ENCODE assay signal across 23 cellular contexts in the genomic region with DNA sequence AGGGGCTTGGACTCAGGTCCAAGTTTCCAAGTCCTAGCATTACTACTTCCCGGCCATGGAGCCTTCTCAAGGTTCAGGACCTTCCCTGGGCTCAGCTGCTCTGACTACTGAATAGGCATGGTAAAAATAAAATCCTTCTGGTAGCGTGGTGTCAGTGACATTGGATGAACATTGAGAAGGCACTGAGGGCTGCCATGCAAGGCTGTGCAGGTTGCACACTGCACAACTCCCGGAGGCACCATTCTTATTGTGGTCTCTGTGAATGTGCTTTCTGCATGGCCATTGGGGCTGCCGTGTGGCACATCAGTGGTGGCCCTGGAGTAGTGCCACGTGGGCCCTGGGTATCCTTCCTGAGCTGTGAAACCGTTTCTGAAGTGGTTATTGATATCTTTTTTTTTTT.
DNase-seq lines count a peak whose midpoint lies in the region; ATAC-seq and TF ChIP-seq lines count a peak whose summit lies in the region.
"Had no signal": no experiment of that assay in that cellular context is flagged by ENCODE, and none has a peak within 500 bp of the region (broad histone marks: within the 10 kb centered on the region; RNA-seq: fewer than 3 reads in every experiment).

No MANE protein-coding gene starts in this region.

- H3K4me3 Mint-ChIP-seq in HFFc6 (no peak overlapping the region), nephron (peak overlapping the region in 1 of 3 experiments; percentile 43)
- H3K4me3 Mint-ChIP-seq: B cell; CD4-positive, CD25-positive, alpha-beta regulatory T cell; GM23338 had no signal

- H3K36me3 Mint-ChIP-seq in HFFc6 (ENCODE audit: low read depth) (peaks cover 5% of the 10 kb centered on the region; the same call in 1 of the 2 replicates), nephron (ENCODE audit: low read depth) (peaks cover 6% of the 10 kb centered on the region)
- H3K36me3 Mint-ChIP-seq: CD4-positive, CD25-positive, alpha-beta regulatory T cell; IgD-negative memory B cell had no signal

- peaks cover 43% of the 10 kb centered on the region for H3K4me1 ChIP-seq in body of pancreas
- peaks cover 56% of the 10 kb centered on the region for H3K4me1 ChIP-seq in stomach smooth muscle (ENCODE audit: control insufficient read depth, insufficient read depth, low read length)

- ATAC-seq in body of pancreas, result no peak
- ATAC-seq: GM23338 had no signal

- peaks cover 41% of the 10 kb centered on the region for H3K4me1 Mint-ChIP-seq in HFFc6 (ENCODE audit: low read depth)
- H3K4me1 Mint-ChIP-seq in nephron, result peaks cover 67% of the 10 kb centered on the region
- H3K4me1 Mint-ChIP-seq: B cell; CD4-positive, CD25-positive, alpha-beta regulatory T cell; IgD-negative memory B cell had no signal

- H3K9ac ChIP-seq in stomach smooth muscle (ENCODE audit: low read length in 2 of 2), result no peak overlapping the region

- peaks cover 5% of the 10 kb centered on the region for H3K27me3 Mint-ChIP-seq in HFFc6 (ENCODE audit: insufficient read depth)
- H3K27me3 Mint-ChIP-seq in nephron (ENCODE audit: low read depth), result peaks cover 4% of the 10 kb centered on the region
- H3K27me3 Mint-ChIP-seq: CD4-positive, CD25-positive, alpha-beta regulatory T cell had no signal

- H3K27ac Mint-ChIP-seq in HFFc6 (peak overlapping the region; percentile 95), nephron (peak overlapping the region in 2 of 3 experiments; percentile 28 to 92)
- H3K27ac Mint-ChIP-seq: B cell, GM23338, IgD-negative memory B cell had no signal

- no peak for TF ChIP-seq POLR2A in body of pancreas (IDR thresholded peaks at IDR 0.05)

- DNase-seq in HFFc6 (no peak), body of pancreas (no peak), T-helper 9 cell (no peak), COLO829 (ENCODE audit: low spot score) (no peak), NCI-H82 treated with DMSO at 0.1 percent for 48 hours (lab: John Stamatoyannopoulos, UW; ENCODE audit: unreplicated experiment) (no peak)
- no peak for DNase-seq in activated CD4-positive, alpha-beta T cell treated with anti-CD3 and anti-CD28 coated beads, Interleukin-2, amount 50 U/mL, for 1 hour
- DNase-seq: Caco-2; CD4-positive, CD25-positive, alpha-beta regulatory T cell; DMS 273 treated with DMSO at 0.1 percent for 48 hours; DND-41; HCEC 1CT; Karpas-422; NCI-H1694 treated with DMSO at 0.1 percent for 48 hours; NCI-H2081 treated with DMSO at 0.1 percent for 48 hours; NCI-H2171 treated with DMSO at 0.1 percent for 48 hours; NCI-H446; NCI-H526; OCI-M1 had no signal

- no peak for TF ChIP-seq CTCF in HFFc6 (IDR thresholded peaks at IDR 0.05)
- TF ChIP-seq CTCF in body of pancreas (IDR thresholded peaks at IDR 0.05), result no peak
- no peak for TF ChIP-seq CTCF in nephron (IDR thresholded peaks at IDR 0.05; ENCODE audit: unreplicated experiment in 3 of 3)

- H3K4me3 ChIP-seq in body of pancreas (no peak overlapping the region), stomach smooth muscle (ENCODE audit: low read length in 2 of 2) (no peak overlapping the region)
- H3K4me3 ChIP-seq: GM23338 had no signal

- 65 to 82% methylated on average over 4 to 6 of the region's 6 CpGs for WGBS in body of pancreas, 2 donors

- H3K27me3 ChIP-seq in body of pancreas (no peaks in the 10 kb centered on the region), stomach smooth muscle (ENCODE audit: control insufficient read depth in 1 of 2, insufficient read depth in 2 of 2, low read length in 2 of 2) (no peaks in the 10 kb centered on the region)

- intact Hi-C loops in body of pancreas (cut with DNase I), result no loop called here

- H3K9me3 ChIP-seq in body of pancreas, result no peaks in the 10 kb centered on the region
- H3K9me3 ChIP-seq in stomach smooth muscle (ENCODE audit: control insufficient read depth in 2 of 2, low read length in 2 of 2), result no peaks in the 10 kb centered on the region

- peak overlapping the region; percentile 82 to 93 (median 92) for H3K27ac ChIP-seq in body of pancreas
- H3K27ac ChIP-seq in stomach smooth muscle (ENCODE audit: low read length), result peak overlapping the region; percentile 6

- H3K36me3 ChIP-seq in body of pancreas (replicated peaks in 1 of 2; ENCODE audit: insufficient read depth in 1 of 2, low read depth in 2 of 2) (no peaks in the 10 kb centered on the region), stomach smooth muscle (ENCODE audit: control insufficient read depth in 2 of 2, insufficient read depth in 2 of 2, low read length in 2 of 2) (no peaks in the 10 kb centered on the region)

- no peaks in the 10 kb centered on the region for H3K9me3 Mint-ChIP-seq in HFFc6
- H3K9me3 Mint-ChIP-seq in nephron, result no peaks in the 10 kb centered on the region
